In genomic region chr6:111775145-111775936, GRCh38 we compare ENCODE assay signal across 16 cellular contexts.
DNase-seq lines count a peak whose midpoint lies in the region; ATAC-seq, FAIRE-seq and TF ChIP-seq lines count a peak whose summit lies in the region.
"Had no signal": no experiment of that assay in that cellular context is flagged by ENCODE, and none has a peak within 500 bp of the region (broad histone marks: within the 10 kb centered on the region; RNA-seq: fewer than 3 reads in every experiment).

No MANE protein-coding gene starts in this region.

- no peak overlapping the region for H2AK5ac ChIP-seq in H1 (ENCODE audit: low read depth, low read length)

- no peak overlapping the region for H4K8ac ChIP-seq in H1 (ENCODE audit: extremely low read depth, insufficient read depth, low read length)

- no TSS peak for BruUV-seq in HepG2 (replicated peaks; lab: Mats Ljungman, UMichigan)

- H3K18ac ChIP-seq in H1 (ENCODE audit: extremely low read depth, low read length), result 0 out of 2 replicates have a peak overlapping the region, but pooled peaks have one; percentile 10

- 94% methylated on average over 8 of the region's 8 CpGs; no CpG with 5 or more reads in 1 of the 2 experiments for WGBS in H1 (ENCODE audit: extremely low coverage in 1 of 2, insufficient coverage in 1 of 2, insufficient read length in 1 of 2, insufficient replicate concordance in 2 of 2, low coverage in 1 of 2, low lambda C conversion rate in 2 of 2, missing lambda C conversion rate in 1 of 2), 2 experiments
- WGBS in HepG2 (ENCODE audit: low lambda C conversion rate), result 66% methylated on average over 7 of the region's 8 CpGs

- ATAC-seq in CD8-positive, alpha-beta T cell, result no peak
- no peak for ATAC-seq in T-helper 17 cell
- no peak for ATAC-seq in HepG2

- no peaks in the 10 kb centered on the region for H4K20me1 ChIP-seq in H1 (replicated peaks in 1 of 2; ENCODE audit: control insufficient read depth in 1 of 2, insufficient read depth in 2 of 2, low read length in 2 of 2)
- no peaks in the 10 kb centered on the region for H4K20me1 ChIP-seq in osteoblast (ENCODE audit: insufficient read depth, low read length)
- H4K20me1 ChIP-seq in HepG2 (ENCODE audit: insufficient read depth, low read length), result no peaks in the 10 kb centered on the region

- in situ Hi-C loops in HepG2 (cut with HindIII; ENCODE audit: extremely low pct_ligation_motif_present, low pct_unique_long_range_greater_than_20kb), result no loop called here

- intact Hi-C loops in CD8-positive, alpha-beta T cell (cut with DNase I, micrococcal nuclease), result no loop called here
- intact Hi-C loops in HepG2 (cut with micrococcal nuclease; ENCODE audit: unreplicated experiment), result loop anchor here (5.0 kb wide), 1 partner anchor 222 kb away; no protein-coding TSS in a partner anchor

- H2BK5ac ChIP-seq in H1 (ENCODE audit: low read depth, low read length), result no peak overlapping the region

- peak overlapping the region; percentile 83 for H3K27ac Mint-ChIP-seq in CD8-positive, alpha-beta T cell
- peak overlapping the region; percentile 97 for H3K27ac Mint-ChIP-seq in T-helper 17 cell

- TF ChIP-seq EP300 in H1 (IDR thresholded peaks at IDR 0.05; ENCODE audit: borderline replicate concordance in 1 of 2, low read depth in 2 of 2, low read length in 2 of 2) (no peak), HepG2 (IDR thresholded peaks at IDR 0.05; ENCODE audit: low read depth in 2 of 2, low read length in 2 of 2) (no peak), HepG2 (CRISPR knock-in tag; IDR thresholded peaks at IDR 0.05; ENCODE audit: borderline replicate concordance) (no peak)

- H3K9me3 Mint-ChIP-seq in CD8-positive, alpha-beta T cell, result no peaks in the 10 kb centered on the region

- TF ChIP-seq POLR2A in H1 (IDR thresholded peaks at IDR 0.05; ENCODE audit: control extremely low read depth in 1 of 2, low read depth in 2 of 2, low read length in 2 of 2), result no peak
- no peak for TF ChIP-seq POLR2A in HepG2 (IDR thresholded peaks at IDR 0.05; ENCODE audit: insufficient read depth in 1 of 2, low read depth in 2 of 2, low read length in 2 of 2)

- H3K79me2 ChIP-seq in H1 (ENCODE audit: control insufficient read depth in 1 of 2, insufficient read depth in 2 of 2, low read length in 2 of 2) (no peaks in the 10 kb centered on the region; a peak in 1 of 4 replicates), osteoblast (ENCODE audit: insufficient read depth, low read length) (peaks cover 47% of the 10 kb centered on the region), HepG2 (ENCODE audit: insufficient read depth, low read length) (no peaks in the 10 kb centered on the region)

- H2BK120ac ChIP-seq in H1 (replicated peaks; ENCODE audit: low read depth, low read length), result no peak overlapping the region

- H3K4ac ChIP-seq in H1 (replicated peaks; ENCODE audit: insufficient read length, low read depth, low read length), result no peak overlapping the region

- no peak for DNase-seq in CD8-positive, alpha-beta T cell
- DNase-seq in T-helper 17 cell (no peak), H1 (ENCODE audit: low read depth in 1 of 2, low spot score in 2 of 2) (no peak), osteoblast (ENCODE audit: insufficient read length, low spot score, missing footprints) (no peak), GM10266 (ENCODE audit: extremely low spot score) (no peak), dedifferentiated amniotic fluid mesenchymal stem cell (ENCODE audit: extremely low spot score) (no peak), C1 segment of cervical spinal cord (lab: John Stamatoyannopoulos, UW) (no peak), HepG2 (ENCODE audit: low spot score) (no peak)
- DNase-seq: brain microvascular endothelial cell, kidney, NCI-H187, NCI-H526 had no signal

- H3K9me3 ChIP-seq in CD8-positive, alpha-beta T cell (ENCODE audit: low read length), result no peaks in the 10 kb centered on the region
- no peaks in the 10 kb centered on the region for H3K9me3 ChIP-seq in T-helper 17 cell (ENCODE audit: control insufficient read depth, low read length, poor library complexity, severe bottlenecking)
- no peaks in the 10 kb centered on the region for H3K9me3 ChIP-seq in H1 (ENCODE audit: insufficient read depth in 2 of 2, low read depth in 1 of 2, low read length in 1 of 2)
- H3K9me3 ChIP-seq in osteoblast (ENCODE audit: low read depth, low read length), result no peaks in the 10 kb centered on the region
- H3K9me3 ChIP-seq in HepG2 (ENCODE audit: low read length), result no peaks in the 10 kb centered on the region
- H3K9me3 ChIP-seq: BLaER1, thoracic aorta had no signal

- no peaks in the 10 kb centered on the region; the same call in 1 of the 2 replicates for H3K79me1 ChIP-seq in H1 (ENCODE audit: low read depth, low read length)

- no peak overlapping the region for H3K56ac ChIP-seq in H1 (replicated peaks; ENCODE audit: insufficient read length, low read depth, low read length)

- H2BK12ac ChIP-seq in H1 (ENCODE audit: low read depth, low read length), result no peak overlapping the region

- TF ChIP-seq CTCF in CD8-positive, alpha-beta T cell (IDR thresholded peaks at IDR 0.05), result no peak
- TF ChIP-seq CTCF in H1 (IDR thresholded peaks at IDR 0.05; ENCODE audit: control extremely low read depth in 1 of 3, insufficient read depth in 1 of 3, low read depth in 1 of 3, low read length in 3 of 3), result no peak
- no peak for TF ChIP-seq CTCF in osteoblast (IDR thresholded peaks at IDR 0.05; ENCODE audit: extremely low read depth, low read depth, low read length)
- TF ChIP-seq CTCF in GM10266 (IDR thresholded peaks at IDR 0.05; ENCODE audit: control insufficient read depth, insufficient read depth, low read depth, missing control alignments), result no peak
- no peak for TF ChIP-seq CTCF in HepG2 (CRISPR knock-in tag; IDR thresholded peaks at IDR 0.05)

- CTCF ChIA-PET in CD8-positive, alpha-beta T cell (lab: Charles Lee), result interaction anchor here (0.9 to 1.3 kb wide), 5 partner anchors 11 to 104 kb away, joined by 3 to 4 read pairs (median 3); no protein-coding TSS in a partner anchor
- CTCF ChIA-PET in H1 (lab: Charles Lee; ENCODE audit: partially characterized antibody), result interaction anchor here (0.6 to 2.8 kb wide), 4 partner anchors 13 to 195 kb away, joined by 3 to 12 read pairs (median 3); no protein-coding TSS in a partner anchor
- CTCF ChIA-PET in HepG2 (lab: Yijun Ruan, JAX; ENCODE audit: low intra/inter-chr PET ratio, low total read pairs), result no interaction called here

- H3K14ac ChIP-seq in H1 (ENCODE audit: insufficient read length), result no peak overlapping the region

- H3K27ac ChIP-seq in CD8-positive, alpha-beta T cell (ENCODE audit: low read depth, low read length), result no peak overlapping the region
- H3K27ac ChIP-seq in H1 (ENCODE audit: low read depth, low read length) (no peak overlapping the region), osteoblast (ENCODE audit: low read depth, low read length) (peak overlapping the region; percentile 4), HepG2 (ENCODE audit: extremely low read length, insufficient read depth, low read length) (no peak overlapping the region)
- H3K27ac ChIP-seq: BLaER1, brain microvascular endothelial cell, thoracic aorta, VCaP had no signal

- peaks cover 5% of the 10 kb centered on the region for H3K36me3 ChIP-seq in CD8-positive, alpha-beta T cell (ENCODE audit: insufficient read depth, low read length)
- H3K36me3 ChIP-seq in H1 (ENCODE audit: control insufficient read depth in 2 of 4, insufficient read depth in 4 of 4, low read length in 3 of 4), result no peaks in the 10 kb centered on the region
- peaks cover 3% of the 10 kb centered on the region for H3K36me3 ChIP-seq in osteoblast (ENCODE audit: insufficient read depth, low read length)
- H3K36me3 ChIP-seq in HepG2 (replicated peaks in 1 of 2; ENCODE audit: control insufficient read depth in 1 of 2, insufficient read depth in 2 of 2, low read length in 2 of 2), result peaks cover 0 to 3% of the 10 kb centered on the region in 2 experiments; a peak in 1 of 5 replicates
- H3K36me3 ChIP-seq: brain microvascular endothelial cell, thoracic aorta had no signal

- H3K36me3 Mint-ChIP-seq in CD8-positive, alpha-beta T cell, result peaks cover 72% of the 10 kb centered on the region
- H3K36me3 Mint-ChIP-seq in T-helper 17 cell (ENCODE audit: low read depth), result peaks cover 5% of the 10 kb centered on the region

- no peak overlapping the region for H3K4me2 ChIP-seq in H1 (ENCODE audit: insufficient read depth in 1 of 2, low read depth in 2 of 2, low read length in 2 of 2)
- H3K4me2 ChIP-seq in osteoblast (ENCODE audit: insufficient read depth, low read length), result no peak overlapping the region
- no peak overlapping the region for H3K4me2 ChIP-seq in HepG2 (ENCODE audit: low read depth, low read length)
- H3K4me2 ChIP-seq: BLaER1 had no signal

- no peak overlapping the region for H3K23ac ChIP-seq in H1 (ENCODE audit: insufficient read length)

- no peak overlapping the region for H3K4me3 ChIP-seq in CD8-positive, alpha-beta T cell (ENCODE audit: low read depth, low read length)
- H3K4me3 ChIP-seq in H1 (ENCODE audit: extremely low read depth in 1 of 4, insufficient read depth in 2 of 4, low read depth in 3 of 4, low read length in 4 of 4) (no peak overlapping the region), osteoblast (ENCODE audit: insufficient read depth, low read length) (no peak overlapping the region), HepG2 (replicated peaks in 1 of 3; ENCODE audit: insufficient read depth in 1 of 3, low read depth in 2 of 3, low read length in 3 of 3) (no peak overlapping the region)
- H3K4me3 ChIP-seq: BLaER1, thoracic aorta had no signal

- no peaks in the 10 kb centered on the region for H3K23me2 ChIP-seq in H1 (ENCODE audit: low read depth, low read length)

- H2AFZ ChIP-seq in H1 (ENCODE audit: low read length) (no peak overlapping the region), osteoblast (ENCODE audit: low read length) (no peak overlapping the region), HepG2 (ENCODE audit: low read length) (no peak overlapping the region)

- no peak overlapping the region for H4K5ac ChIP-seq in H1 (ENCODE audit: insufficient read length, low read depth, low read length)

- H2BK20ac ChIP-seq in H1 (ENCODE audit: low read length), result no peak overlapping the region

- H3K4me3 Mint-ChIP-seq in CD8-positive, alpha-beta T cell, result peak overlapping the region; percentile 21
- peak overlapping the region; percentile 53 for H3K4me3 Mint-ChIP-seq in T-helper 17 cell

- H3K9ac ChIP-seq in H1 (replicated peaks in 1 of 4; ENCODE audit: extremely low read depth in 1 of 4, low read depth in 3 of 4, low read length in 3 of 4), result no peak overlapping the region
- H3K9ac ChIP-seq in HepG2 (ENCODE audit: insufficient read depth, low read depth, low read length), result no peak overlapping the region
- H3K9ac ChIP-seq: BLaER1 had no signal

- FAIRE-seq in H1 (lab: Jason Lieb, UNC) (no peak), HepG2 (lab: Jason Lieb, UNC) (no peak)
- FAIRE-seq: endometrium, kidney had no signal

- H3K27me3 ChIP-seq in CD8-positive, alpha-beta T cell (ENCODE audit: insufficient read depth, low read length), result no peaks in the 10 kb centered on the region
- H3K27me3 ChIP-seq in H1 (replicated peaks in 1 of 4; ENCODE audit: control insufficient read depth in 3 of 4, extremely low read depth in 1 of 4, insufficient read depth in 3 of 4, low read length in 3 of 4), result no peaks in the 10 kb centered on the region
- H3K27me3 ChIP-seq in osteoblast (ENCODE audit: insufficient read depth, low read length), result no peaks in the 10 kb centered on the region
- H3K27me3 ChIP-seq in HepG2 (ENCODE audit: control insufficient read depth in 1 of 2, insufficient read depth in 2 of 2, low read length in 2 of 2), result no peaks in the 10 kb centered on the region
- H3K27me3 ChIP-seq: BLaER1, brain microvascular endothelial cell had no signal

- no peak overlapping the region for H4K91ac ChIP-seq in H1 (replicated peaks; ENCODE audit: insufficient read length, low read length)

- no peak for TF ChIP-seq RAD21 in H1 (IDR thresholded peaks at IDR 0.05 in 1 of 2, conservative IDR thresholded peaks at IDR 0.05 in 1 of 2; ENCODE audit: low read depth in 2 of 2, low read length in 2 of 2)
- TF ChIP-seq RAD21 in HepG2 (CRISPR knock-in tag; IDR thresholded peaks at IDR 0.05), result no peak

- H3K4me1 Mint-ChIP-seq in CD8-positive, alpha-beta T cell (ENCODE audit: low read depth), result peaks cover 92% of the 10 kb centered on the region
- H3K4me1 Mint-ChIP-seq in T-helper 17 cell, result peaks cover 64% of the 10 kb centered on the region

- no peaks in the 10 kb centered on the region for H3K27me3 Mint-ChIP-seq in CD8-positive, alpha-beta T cell (ENCODE audit: low read depth)
- no peaks in the 10 kb centered on the region for H3K27me3 Mint-ChIP-seq in T-helper 17 cell

- H2BK15ac ChIP-seq in H1 (ENCODE audit: low read length), result no peak overlapping the region

- peaks cover 81% of the 10 kb centered on the region for H3K4me1 ChIP-seq in CD8-positive, alpha-beta T cell (ENCODE audit: insufficient read depth, low read length)
- peaks cover 0 to 10% (median 6%) of the 10 kb centered on the region in 4 experiments; a peak in 4 of 7 replicates for H3K4me1 ChIP-seq in H1 (replicated peaks in 1 of 4; ENCODE audit: control insufficient read depth in 3 of 4, insufficient read depth in 4 of 4, low read length in 3 of 4)
- H3K4me1 ChIP-seq in osteoblast (ENCODE audit: insufficient read depth, low read length), result peaks cover 24% of the 10 kb centered on the region
- no peaks in the 10 kb centered on the region for H3K4me1 ChIP-seq in HepG2 (ENCODE audit: insufficient read depth, low read length)

- POLR2A ChIA-PET in CD8-positive, alpha-beta T cell (lab: Charles Lee), result interaction anchor here (0.8 to 1.6 kb wide), 5 partner anchors 9 to 98 kb away, joined by 3 to 4 read pairs (median 3); partner anchors contain the start of gene FYN
- POLR2A ChIA-PET in H1 (lab: Charles Lee; ENCODE audit: partially characterized antibody) (interaction anchor here (0.6 to 1.2 kb wide), 4 partner anchors 13 to 66 kb away, joined by 3 to 4 read pairs (median 3); no protein-coding TSS in a partner anchor), HepG2 (lab: Yijun Ruan, JAX) (no interaction called here)
